ENCODE assay signal across 8 cellular contexts in genomic region chr21:44800103-44800502, GRCh38. TPM values are rescaled to one million over a fixed set of nuclear protein-coding genes. Genes with fewer than 3 reads are reported as not detected.
DNase-seq lines count a peak whose midpoint lies in the region; ATAC-seq, FAIRE-seq and TF ChIP-seq lines count a peak whose summit lies in the region.

No MANE protein-coding gene starts in this region.

- peaks cover 52% of the 10 kb centered on the region for H3K36me3 ChIP-seq in BE2C
- peaks cover 48% of the 10 kb centered on the region for H3K36me3 ChIP-seq in WERI-Rb-1
- H3K36me3 ChIP-seq in gastroesophageal sphincter = peaks cover 0 to 18% of the 10 kb centered on the region in 2 donors

- WGBS in gastroesophageal sphincter (ENCODE audit: low coverage in 1 of 2), 2 donors = 27 to 39% methylated on average over 11 to 12 of the region's 12 CpGs

- peak; percentile 62 for DNase-seq in BE2C
- peak in 1 of 2 experiments; percentile 69 for DNase-seq in HL-60 (ENCODE audit: low read depth in 1 of 2, low spot score in 1 of 2)
- DNase-seq in WERI-Rb-1 = peak; percentile 71
- peak; percentile 34 for DNase-seq in superior temporal gyrus (ENCODE audit: extremely low spot score)
- no peak for DNase-seq in NCI-H446 (lab: John Stamatoyannopoulos, UW)
- no peak for DNase-seq in iPS-NIHi7 (ENCODE audit: extremely low spot score)
- no peak for DNase-seq in GM12892 (ENCODE audit: insufficient read length)

- H3K9me3 ChIP-seq in BE2C = no peaks in the 10 kb centered on the region
- no peaks in the 10 kb centered on the region for H3K9me3 ChIP-seq in WERI-Rb-1 (ENCODE audit: severe bottlenecking)
- H3K9me3 ChIP-seq in gastroesophageal sphincter = no peaks in the 10 kb centered on the region

- H3K27me3 ChIP-seq in BE2C (no peaks in the 10 kb centered on the region), HL-60 (ENCODE audit: insufficient read depth, poor library complexity, severe bottlenecking) (no peaks in the 10 kb centered on the region), WERI-Rb-1 (ENCODE audit: insufficient read depth, low read depth, severe bottlenecking) (no peaks in the 10 kb centered on the region), gastroesophageal sphincter (no peaks in the 10 kb centered on the region)

- no peak for FAIRE-seq in GM12892 (lab: Jason Lieb, UNC)

- TF ChIP-seq POLR2A in gastroesophageal sphincter (IDR thresholded peaks at IDR 0.05) = no peak
- TF ChIP-seq POLR2A in GM12892 (IDR thresholded peaks at IDR 0.05; ENCODE audit: low read depth, low read length) = no peak

- H3K27ac ChIP-seq in HL-60 (replicated peaks) = peak overlapping the region; percentile 92
- H3K27ac ChIP-seq in WERI-Rb-1 = no peak overlapping the region
- H3K27ac ChIP-seq in gastroesophageal sphincter = no peak overlapping the region

- TF ChIP-seq CTCF in BE2C (IDR thresholded peaks at IDR 0.05; ENCODE audit: low read depth, low read length) = peak; percentile 71
- TF ChIP-seq CTCF in HL-60 (IDR thresholded peaks at IDR 0.05; ENCODE audit: insufficient read depth, low read length) = peak; percentile 52
- peak; percentile 64 for TF ChIP-seq CTCF in WERI-Rb-1 (IDR thresholded peaks at IDR 0.05; ENCODE audit: low read depth, low read length)
- peak in 3 of 4 experiments; percentile 34 to 55 (median 41) for TF ChIP-seq CTCF in gastroesophageal sphincter (IDR thresholded peaks at IDR 0.05)

- H3K4me1 ChIP-seq in BE2C (peaks cover 21% of the 10 kb centered on the region), gastroesophageal sphincter (peaks cover 4 to 50% (median 21%) of the 10 kb centered on the region in 3 donors)

- H3K4me3 ChIP-seq in BE2C (ENCODE audit: low read depth, low read length) (peak overlapping the region; percentile 94), HL-60 (replicated peaks; ENCODE audit: insufficient read depth, low read length) (peak overlapping the region; percentile 69), WERI-Rb-1 (ENCODE audit: low read depth, low read length) (no peak overlapping the region), gastroesophageal sphincter (peak overlapping the region in 1 of 2 donors; percentile 98)

- no peak for TF ChIP-seq EP300 in gastroesophageal sphincter (IDR thresholded peaks at IDR 0.05)

- no peak for ATAC-seq in gastroesophageal sphincter

RNA-seq across cellular contexts. Expression of gene UBE2G2, which starts 1.5 kb away (rescaled TPM):
- 194 TPM for polyA plus RNA-seq in BE2C (2012; ENCODE audit: insufficient read depth, insufficient read length, low read depth)
- total RNA-seq in gastroesophageal sphincter = 10 to 100 TPM; 48.3 to 93.4 (median 83.9) TPM
- 45.9 TPM for polyA plus RNA-seq in GM12892 (2012; ENCODE audit: missing spikeins)

RNA-seq across cellular contexts. Expression of gene SUMO3, which starts 17.8 kb away (rescaled TPM):
- 93.0 TPM for polyA plus RNA-seq in BE2C (2012; ENCODE audit: insufficient read depth, insufficient read length, low read depth)
- total RNA-seq in gastroesophageal sphincter = 10 to 100 TPM; 41.7 to 56.2 (median 53.7) TPM
- 84.0 TPM for polyA plus RNA-seq in GM12892 (2012; ENCODE audit: missing spikeins)

Comparison
In these comparisons a context has a peak if more than half of its experiments do, and no peak if none do; other contexts are left out.
1. DNase-seq: peak in BE2C (single experiment), WERI-Rb-1 (single experiment) and superior temporal gyrus (single experiment); none in NCI-H446 (0 of 2), iPS-NIHi7 (single experiment) and GM12892 (single experiment).
2. Peak in every context shown above with its lines, with median percentiles within 50 percentile points of each other: CTCF ChIP-seq.